In genomic region chr12:8256356-8256755, GRCh38 we compare ENCODE assay signal across 13 cellular contexts. TPM values are rescaled to one million over a fixed set of nuclear protein-coding genes. Genes with fewer than 3 reads are reported as not detected.
DNase-seq lines count a peak whose midpoint lies in the region; ATAC-seq and TF ChIP-seq lines count a peak whose summit lies in the region.
"Not testable (repeated sequence)": the region's sequence is repeated elsewhere in the genome, so short reads cannot be mapped to it uniquely, and the experiment has no call there.
"Had no signal": no experiment of that assay in that cellular context is flagged by ENCODE, and none has a peak within 500 bp of the region (broad histone marks: within the 10 kb centered on the region; RNA-seq: fewer than 3 reads in every experiment).

No MANE protein-coding gene starts in this region.

- H3K79me2 ChIP-seq in Loucy (ENCODE audit: insufficient read depth, low read length) = not testable (repeated sequence)

- not testable (repeated sequence) for H3K9me2 ChIP-seq in Loucy (replicated peaks; ENCODE audit: low read depth, low read length)

- DNase-seq in Daoy (ENCODE audit: low read depth) = peak; percentile 16
- peak; percentile 52 for DNase-seq in HT1080 (ENCODE audit: low read depth)
- not testable (repeated sequence) for DNase-seq in activated CD4-positive, alpha-beta T cell treated with anti-CD3 and anti-CD28 coated beads, Interleukin-2, amount 10 ng/mL, durations not matched to agents 7 days and 5 days; foreskin keratinocyte; nephron progenitor cell
- peak; percentile 48 for DNase-seq in activated CD8-positive, alpha-beta memory T cell treated with anti-CD3 and anti-CD28 coated beads, Interleukin-2, amount 10 ng/mL, durations not matched to agents 7 days and 5 days

- not testable (repeated sequence) for TF ChIP-seq CTCF in Loucy (conservative IDR thresholded peaks at IDR 0.05; ENCODE audit: low read length); nephron progenitor cell (IDR thresholded peaks at IDR 0.05)
- TF ChIP-seq CTCF in foreskin keratinocyte (conservative IDR thresholded peaks at IDR 0.05) = peak; percentile 8

- not testable (repeated sequence) for H3K36me3 ChIP-seq in BLaER1 treated with 17β-estradiol and CSF1 and Interleukin-3, amounts not matched to agents 10 nM and 100 nM; Loucy (ENCODE audit: insufficient read depth, low read length)

- not testable (repeated sequence) for H3K27ac ChIP-seq in BLaER1 treated with 17β-estradiol and CSF1 and Interleukin-3, amounts not matched to agents 10 nM and 100 nM; foreskin keratinocyte

- H2AFZ ChIP-seq in Loucy (ENCODE audit: low read length) = peak overlapping the region; percentile 43; the same call in 1 of the 2 replicates

- not testable (repeated sequence) for H3K9ac ChIP-seq in BLaER1 treated with 17β-estradiol and CSF1 and Interleukin-3, amounts not matched to agents 10 nM and 100 nM; Loucy (ENCODE audit: low read depth, low read length, poor library complexity, severe bottlenecking)

- H3K4me1 Mint-ChIP-seq in activated CD4-positive, alpha-beta T cell treated with anti-CD3 and anti-CD28 coated beads, Interleukin-2, amount 10 ng/mL, durations not matched to agents 7 days and 5 days; activated CD8-positive, alpha-beta memory T cell treated with anti-CD3 and anti-CD28 coated beads, Interleukin-2, amount 10 ng/mL, durations not matched to agents 7 days and 5 days; nephron progenitor cell: not testable (repeated sequence)

- not testable (repeated sequence) for H3K4me1 ChIP-seq in BLaER1 treated with 17β-estradiol and CSF1 and Interleukin-3, amounts not matched to agents 10 nM and 100 nM; Loucy (ENCODE audit: insufficient read depth, low read length, poor library complexity, severe bottlenecking); foreskin keratinocyte

- H3K36me3 Mint-ChIP-seq in activated CD4-positive, alpha-beta T cell treated with anti-CD3 and anti-CD28 coated beads, Interleukin-2, amount 10 ng/mL, durations not matched to agents 7 days and 5 days (ENCODE audit: low read depth); activated CD8-positive, alpha-beta memory T cell treated with anti-CD3 and anti-CD28 coated beads, Interleukin-2, amount 10 ng/mL, durations not matched to agents 7 days and 5 days; nephron progenitor cell (ENCODE audit: low read depth): not testable (repeated sequence)

- H3K9me3 ChIP-seq in BLaER1 treated with 17β-estradiol and CSF1 and Interleukin-3, amounts not matched to agents 10 nM and 100 nM (replicated peaks in 1 of 11); Loucy (ENCODE audit: insufficient read depth, low read depth, low read length): not testable (repeated sequence)

- H3F3A ChIP-seq in Loucy (ENCODE audit: low read depth) = not testable (repeated sequence)

- ATAC-seq in activated CD8-positive, alpha-beta memory T cell treated with anti-CD3 and anti-CD28 coated beads, Interleukin-2, amount 10 ng/mL, durations not matched to agents 7 days and 5 days; foreskin keratinocyte: not testable (repeated sequence)

- POLR2A ChIA-PET in activated CD4-positive, alpha-beta T cell treated with anti-CD3 and anti-CD28 coated beads, Interleukin-2, amount 10 ng/mL, durations not matched to agents 7 days and 5 days (lab: Charles Lee) = not testable (repeated sequence)

- not testable (repeated sequence) for H3K9me3 Mint-ChIP-seq in activated CD4-positive, alpha-beta T cell treated with anti-CD3 and anti-CD28 coated beads, Interleukin-2, amount 10 ng/mL, durations not matched to agents 7 days and 5 days; activated CD8-positive, alpha-beta memory T cell treated with anti-CD3 and anti-CD28 coated beads, Interleukin-2, amount 10 ng/mL, durations not matched to agents 7 days and 5 days (ENCODE audit: low read depth); nephron progenitor cell

- H3K27me3 ChIP-seq in BLaER1 treated with 17β-estradiol and CSF1 and Interleukin-3, amounts not matched to agents 10 nM and 100 nM; Loucy (ENCODE audit: insufficient read depth, low read length, poor library complexity, severe bottlenecking); foreskin keratinocyte: not testable (repeated sequence)

- peak overlapping the region in 6 of 11 experiments; percentile 12 to 43 (median 26); a peak in 7 of 22 replicates for H3K4me2 ChIP-seq in BLaER1 treated with 17β-estradiol and CSF1 and Interleukin-3, amounts not matched to agents 10 nM and 100 nM
- H3K4me2 ChIP-seq in Loucy (ENCODE audit: low read depth, low read length, poor library complexity, severe bottlenecking) = not testable (repeated sequence)

- not testable (repeated sequence) for H3K4me3 Mint-ChIP-seq in activated CD4-positive, alpha-beta T cell treated with anti-CD3 and anti-CD28 coated beads, Interleukin-2, amount 10 ng/mL, durations not matched to agents 7 days and 5 days; activated CD8-positive, alpha-beta memory T cell treated with anti-CD3 and anti-CD28 coated beads, Interleukin-2, amount 10 ng/mL, durations not matched to agents 7 days and 5 days; nephron progenitor cell

- H3K4me3 ChIP-seq in BLaER1 treated with 17β-estradiol and CSF1 and Interleukin-3, amounts not matched to agents 10 nM and 100 nM; Loucy (ENCODE audit: low read length, poor library complexity, severe bottlenecking): not testable (repeated sequence)

- H3K27me3 Mint-ChIP-seq in activated CD4-positive, alpha-beta T cell treated with anti-CD3 and anti-CD28 coated beads, Interleukin-2, amount 10 ng/mL, durations not matched to agents 7 days and 5 days = not testable (repeated sequence)
- peaks cover 11% of the 10 kb centered on the region for H3K27me3 Mint-ChIP-seq in activated CD8-positive, alpha-beta memory T cell treated with anti-CD3 and anti-CD28 coated beads, Interleukin-2, amount 10 ng/mL, durations not matched to agents 7 days and 5 days
- peaks cover 11% of the 10 kb centered on the region for H3K27me3 Mint-ChIP-seq in nephron progenitor cell (ENCODE audit: low read depth, poor library complexity)

- H4K20me1 ChIP-seq in BLaER1 treated with 17β-estradiol and CSF1 and Interleukin-3, amounts not matched to agents 10 nM and 100 nM; Loucy (ENCODE audit: insufficient read depth, low read length, poor library complexity, severe bottlenecking): not testable (repeated sequence)

- peak overlapping the region; percentile 66 for H3K27ac Mint-ChIP-seq in activated CD4-positive, alpha-beta T cell treated with anti-CD3 and anti-CD28 coated beads, Interleukin-2, amount 10 ng/mL, durations not matched to agents 7 days and 5 days
- H3K27ac Mint-ChIP-seq in activated CD8-positive, alpha-beta memory T cell treated with anti-CD3 and anti-CD28 coated beads, Interleukin-2, amount 10 ng/mL, durations not matched to agents 7 days and 5 days = not testable (repeated sequence)
- peak overlapping the region; percentile 18 for H3K27ac Mint-ChIP-seq in nephron progenitor cell

- CTCF ChIA-PET in activated CD4-positive, alpha-beta T cell treated with anti-CD3 and anti-CD28 coated beads, Interleukin-2, amount 10 ng/mL, durations not matched to agents 7 days and 5 days (lab: Charles Lee); activated CD8-positive, alpha-beta memory T cell treated with anti-CD3 and anti-CD28 coated beads, Interleukin-2, amount 10 ng/mL, durations not matched to agents 7 days and 5 days (lab: Charles Lee): not testable (repeated sequence)

RNA-seq across cellular contexts. Expression of gene FAM90A1, which starts 28.9 kb away (rescaled TPM):
- 0.17 TPM in 1 of 2 replicates, not detected in the other for total RNA-seq in Daoy (2014; rRNA removed; shearing (Covaris generic))
- total RNA-seq in HT1080 (2014; rRNA removed; shearing (Covaris generic)) = not detected in 2 replicates
- 0.02 TPM in 1 of 2 replicates, not detected in the other for polyA plus RNA-seq in HT1080 (2015; cell fraction: cytosol; rRNA removed)
- not detected in 2 replicates for polyA plus RNA-seq in HT1080 (2015; cell fraction: nucleus; rRNA removed)
- under 1 TPM in 1 of 2 experiments, not detected in 1; 0.15 TPM for total RNA-seq in activated CD4-positive, alpha-beta T cell treated with anti-CD3 and anti-CD28 coated beads, Interleukin-2, amount 10 ng/mL, durations not matched to agents 7 days and 5 days
- total RNA-seq in activated CD8-positive, alpha-beta memory T cell treated with anti-CD3 and anti-CD28 coated beads, Interleukin-2, amount 10 ng/mL, durations not matched to agents 7 days and 5 days = under 1 TPM in 1 of 2 experiments, not detected in 1; 0.14 TPM
- 0.28 and 0.41 TPM in 2 replicates for total RNA-seq in foreskin keratinocyte
- 0.28 and 0.50 TPM in 2 replicates for polyA plus RNA-seq in foreskin keratinocyte
- total RNA-seq: A673; CD4-positive, alpha-beta memory T cell; CD8-positive, alpha-beta memory T cell; G401 had no signal
- polyA plus RNA-seq: CD14-positive monocyte had no signal
